Comparison of ENCODE assay signal across 2 cellular contexts in the genomic region with DNA sequence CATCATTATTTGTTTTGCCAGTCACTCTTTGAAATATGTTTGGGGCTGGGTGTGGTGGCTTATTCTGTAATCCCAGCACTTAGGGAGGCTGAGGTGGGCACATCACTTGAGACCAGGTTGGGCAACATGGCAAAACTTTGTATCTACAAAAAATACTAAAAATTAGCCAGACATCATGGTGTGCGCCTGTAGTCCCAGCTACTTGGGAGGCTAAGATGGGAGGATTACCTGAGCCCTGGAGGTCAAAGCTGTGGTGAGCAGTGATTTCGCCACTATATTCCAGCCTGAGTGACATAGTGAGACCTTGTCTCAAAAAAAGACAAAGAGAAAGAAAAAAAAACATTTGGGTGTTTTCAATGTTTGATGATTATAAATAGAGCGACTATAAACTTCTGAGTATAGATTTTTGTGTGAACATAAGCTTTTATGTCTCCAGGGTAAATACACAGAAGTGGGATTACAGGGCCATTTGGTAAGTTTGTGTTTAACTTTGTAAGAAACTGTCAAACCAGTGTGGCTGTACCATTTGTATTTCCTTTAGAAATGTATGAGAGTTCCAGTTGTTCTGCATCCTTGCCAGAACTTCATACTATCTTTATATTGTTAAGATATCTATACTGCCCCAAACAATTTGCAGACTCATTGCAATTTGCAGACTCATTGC.
A peak's percentile ranks its signal among the peaks of the same experiment; 100 is the strongest.
TF ChIP-seq lines count a peak whose summit lies in the region.

No MANE protein-coding gene starts in this region.

TF ChIP-seq in HepG2, 621 proteins besides CTCF, POLR2A, EP300 and RAD21 (continues in another document):
- 0 out of 2 replicates have a peak, but pooled peaks have one; percentile 9 for TF ChIP-seq PAXIP1 (CRISPR knock-in tag; conservative IDR thresholded peaks at IDR 0.05)
- no peak for TF ChIP-seq MAFF (IDR thresholded peaks at IDR 0.05; ENCODE audit: low read depth, low read length)
- no peak for TF ChIP-seq SRF (IDR thresholded peaks at IDR 0.05; ENCODE audit: low read depth, low read length)
- TF ChIP-seq, protein P1, sequence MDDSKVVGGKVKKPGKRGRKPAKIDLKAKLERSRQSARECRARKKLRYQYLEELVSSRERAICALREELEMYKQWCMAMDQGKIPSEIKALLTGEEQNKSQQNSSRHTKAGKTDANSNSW (CRISPR knock-in tag; IDR thresholded peaks at IDR 0.05; ENCODE audit: borderline replicate concordance): no peak
- no peak for TF ChIP-seq ZNF703 (CRISPR knock-in tag; IDR thresholded peaks at IDR 0.05; ENCODE audit: borderline replicate concordance)
- TF ChIP-seq ZNF772 (CRISPR knock-in tag; IDR thresholded peaks at IDR 0.05): no peak
- no peak for TF ChIP-seq IRX3 (CRISPR knock-in tag; IDR thresholded peaks at IDR 0.05; ENCODE audit: borderline replicate concordance, low read depth)
- no peak for TF ChIP-seq ZNF660 (CRISPR knock-in tag; IDR thresholded peaks at IDR 0.05; ENCODE audit: borderline replicate concordance, low read depth)
- no peak for TF ChIP-seq ZNF605 (CRISPR knock-in tag; IDR thresholded peaks at IDR 0.05)
- TF ChIP-seq ZNF367 (CRISPR knock-in tag; IDR thresholded peaks at IDR 0.05; ENCODE audit: borderline replicate concordance): no peak
- no peak for TF ChIP-seq SMYD3 (CRISPR knock-in tag; IDR thresholded peaks at IDR 0.05)
- no peak for TF ChIP-seq FLYWCH1 (CRISPR knock-in tag; IDR thresholded peaks at IDR 0.05)
- no peak for TF ChIP-seq RFX5 (IDR thresholded peaks at IDR 0.05; ENCODE audit: low read depth, low read length)
- TF ChIP-seq KDM2A (CRISPR knock-in tag; IDR thresholded peaks at IDR 0.05; ENCODE audit: borderline replicate concordance, low read depth): no peak
- no peak for TF ChIP-seq GZF1 (CRISPR knock-in tag; IDR thresholded peaks at IDR 0.05)
- TF ChIP-seq KLF15 (CRISPR knock-in tag; IDR thresholded peaks at IDR 0.05; ENCODE audit: borderline replicate concordance): no peak
- TF ChIP-seq ZNF3 (CRISPR knock-in tag; IDR thresholded peaks at IDR 0.05): peak; percentile 74; the same call in 1 of the 2 replicates
- TF ChIP-seq, protein P2, sequence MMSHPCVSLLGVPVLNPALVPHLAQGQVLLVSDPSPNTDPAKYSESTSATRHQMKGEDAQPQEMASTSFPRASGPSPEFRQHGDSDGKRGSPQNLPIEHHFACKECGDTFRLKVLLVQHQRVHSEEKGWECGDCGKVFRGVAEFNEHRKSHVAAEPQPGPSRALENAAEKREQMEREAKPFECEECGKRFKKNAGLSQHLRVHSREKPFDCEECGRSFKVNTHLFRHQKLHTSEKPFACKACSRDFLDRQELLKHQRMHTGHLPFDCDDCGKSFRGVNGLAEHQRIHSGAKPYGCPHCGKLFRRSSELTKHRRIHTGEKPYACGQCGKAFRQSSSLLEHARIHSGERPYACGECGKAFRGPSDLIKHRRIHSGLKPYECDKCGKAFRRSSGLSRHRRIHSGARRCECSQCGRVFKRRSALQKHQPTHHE (CRISPR knock-in tag; IDR thresholded peaks at IDR 0.05; ENCODE audit: borderline replicate concordance): no peak
- TF ChIP-seq, protein P3, sequence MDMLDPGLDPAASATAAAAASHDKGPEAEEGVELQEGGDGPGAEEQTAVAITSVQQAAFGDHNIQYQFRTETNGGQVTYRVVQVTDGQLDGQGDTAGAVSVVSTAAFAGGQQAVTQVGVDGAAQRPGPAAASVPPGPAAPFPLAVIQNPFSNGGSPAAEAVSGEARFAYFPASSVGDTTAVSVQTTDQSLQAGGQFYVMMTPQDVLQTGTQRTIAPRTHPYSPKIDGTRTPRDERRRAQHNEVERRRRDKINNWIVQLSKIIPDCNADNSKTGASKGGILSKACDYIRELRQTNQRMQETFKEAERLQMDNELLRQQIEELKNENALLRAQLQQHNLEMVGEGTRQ (IDR thresholded peaks at IDR 0.05; ENCODE audit: low read depth, low read length): no peak
- TF ChIP-seq, protein P3 (CRISPR knock-in tag; IDR thresholded peaks at IDR 0.05; ENCODE audit: borderline replicate concordance): no peak
- no peak for TF ChIP-seq CHD4 (IDR thresholded peaks at IDR 0.05; ENCODE audit: borderline replicate concordance, low read length)
- no peak for TF ChIP-seq ZNF83 (CRISPR knock-in tag; IDR thresholded peaks at IDR 0.05; ENCODE audit: borderline replicate concordance)

TF ChIP-seq in K562, 482 proteins besides CTCF, POLR2A, EP300 and RAD21:
- TF ChIP-seq ZNF134 (CRISPR knock-in tag; conservative IDR thresholded peaks at IDR 0.05) (no peak), NFE2 (IDR thresholded peaks at IDR 0.05; ENCODE audit: low read depth) (0 out of 2 replicates have a peak, but pooled peaks have one; percentile 18)
